Comparison of ENCODE assay signal across 16 cellular contexts in genomic region chr20:22717466-22717865, GRCh38.
DNase-seq lines count a peak whose midpoint lies in the region; ATAC-seq, FAIRE-seq and TF ChIP-seq lines count a peak whose summit lies in the region.
"Had no signal": no experiment of that assay in that cellular context is flagged by ENCODE, and none has a peak within 500 bp of the region (broad histone marks: within the 10 kb centered on the region; RNA-seq: fewer than 3 reads in every experiment).

No MANE protein-coding gene starts in this region.

- DNase-seq in HTR-8/SVneo (ENCODE audit: insufficient read length, low spot score) (peak; percentile 27), body of pancreas (no peak), right cardiac atrium (peak in 2 of 3 donors; percentile 47 to 60), smooth muscle cell (lab: John Stamatoyannopoulos, UW; ENCODE audit: unreplicated experiment) (no peak)
- no peak for DNase-seq in stimulated activated CD8-positive, alpha-beta memory T cell treated with anti-CD3 and anti-CD28 coated beads, Interleukin-4, amount 100 ng/mL, for 48 hours
- DNase-seq in activated CD4-positive, alpha-beta T cell treated with anti-CD3 and anti-CD28 coated beads, Interleukin-2, amount 10 ng/mL, durations not matched to agents 24 days and 14 days, result no peak
- no peak for DNase-seq in stimulated activated naive CD8-positive, alpha-beta T cell treated with anti-CD3 and anti-CD28 coated beads, Interleukin-15, amount 100 ng/mL, for 72 hours
- DNase-seq: activated naive CD4-positive, alpha-beta T cell treated with anti-CD3 and anti-CD28 coated beads, Interleukin-2, amount 50 U/mL, for 16 hours; glutamatergic neuron; GM23248; NCI-H1105 treated with DMSO at 0.1 percent for 48 hours; NCI-H510A treated with DMSO at 0.1 percent for 48 hours; stimulated activated CD4-positive, alpha-beta T cell treated with anti-CD3 and anti-CD28 coated beads, Interleukin-2, amount 100 ng/mL, for 48 hours; stimulated activated naive B cell treated with anti-CD40 and anti-IgM and Interleukin-4, amounts not matched to agents 10 μg/mL and 1 μg/mL and 100 μg/mL, for 72 hours had no signal

- no peaks in the 10 kb centered on the region for H3K36me3 Mint-ChIP-seq in activated CD4-positive, alpha-beta T cell treated with anti-CD3 and anti-CD28 coated beads, Interleukin-2, amount 10 ng/mL, durations not matched to agents 24 days and 14 days (ENCODE audit: low read depth)
- H3K36me3 Mint-ChIP-seq: stimulated activated naive B cell treated with anti-CD40 and anti-IgM and Interleukin-4, amounts not matched to agents 10 μg/mL and 1 μg/mL and 100 μg/mL, for 72 hours had no signal

- 36 to 54% methylated on average over 4 of the region's 4 CpGs for WGBS in body of pancreas, 2 donors
- WGBS in right cardiac atrium, result 36% methylated on average over 4 of the region's 4 CpGs
- 37% methylated on average over 4 of the region's 4 CpGs for WGBS in smooth muscle cell (ENCODE audit: low lambda C conversion rate)

- no peak overlapping the region for H3K9ac ChIP-seq in smooth muscle cell (ENCODE audit: low read depth)
- H3K9ac ChIP-seq: GM23248 had no signal

- H3K4me1 ChIP-seq in body of pancreas, result no peaks in the 10 kb centered on the region
- peaks cover 5% of the 10 kb centered on the region for H3K4me1 ChIP-seq in right cardiac atrium (ENCODE audit: control insufficient read depth, insufficient read depth, low read length)
- H3K4me1 ChIP-seq in smooth muscle cell (ENCODE audit: low read depth), result no peaks in the 10 kb centered on the region

- intact Hi-C loops in body of pancreas (cut with DNase I) (no loop called here), right cardiac atrium (cut with DNase I) (no loop called here)
- intact Hi-C loops in activated CD4-positive, alpha-beta T cell treated with anti-CD3 and anti-CD28 coated beads, Interleukin-2, amount 10 ng/mL, durations not matched to agents 24 days and 14 days (cut with micrococcal nuclease), result no loop called here

- no peak overlapping the region for H3K4me3 Mint-ChIP-seq in activated CD4-positive, alpha-beta T cell treated with anti-CD3 and anti-CD28 coated beads, Interleukin-2, amount 10 ng/mL, durations not matched to agents 24 days and 14 days
- H3K4me3 Mint-ChIP-seq in stimulated activated naive CD8-positive, alpha-beta T cell treated with anti-CD3 and anti-CD28 coated beads, Interleukin-15, amount 100 ng/mL, for 72 hours, result no peak overlapping the region
- H3K4me3 Mint-ChIP-seq: stimulated activated naive B cell treated with anti-CD40 and anti-IgM and Interleukin-4, amounts not matched to agents 10 μg/mL and 1 μg/mL and 100 μg/mL, for 72 hours had no signal

- no peak overlapping the region for H2AFZ ChIP-seq in smooth muscle cell (ENCODE audit: low read depth)
- H2AFZ ChIP-seq: GM23248 had no signal

- ATAC-seq in body of pancreas (peak; percentile 21), right cardiac atrium (peak; percentile 94 to 97), GM21381 (IDR thresholded peaks at IDR 0.05; ENCODE audit: unreplicated experiment) (no peak)
- ATAC-seq in stimulated activated naive CD8-positive, alpha-beta T cell treated with anti-CD3 and anti-CD28 coated beads, Interleukin-15, amount 100 ng/mL, for 72 hours, result no peak

- H3K27ac ChIP-seq in body of pancreas (no peak overlapping the region), right cardiac atrium (ENCODE audit: low read length) (no peak overlapping the region), smooth muscle cell (ENCODE audit: low read depth) (peak overlapping the region; percentile 88)
- H3K27ac ChIP-seq: GM23248 had no signal

- no peaks in the 10 kb centered on the region for H4K20me1 ChIP-seq in smooth muscle cell (ENCODE audit: low read depth)

- TF ChIP-seq POLR2A in body of pancreas (IDR thresholded peaks at IDR 0.05), result no peak

- H3K27me3 ChIP-seq in body of pancreas, result no peaks in the 10 kb centered on the region
- no peaks in the 10 kb centered on the region for H3K27me3 ChIP-seq in right cardiac atrium (ENCODE audit: control insufficient read depth, insufficient read depth)
- peaks cover 4% of the 10 kb centered on the region for H3K27me3 ChIP-seq in smooth muscle cell (ENCODE audit: low read depth)

- H3K27ac Mint-ChIP-seq in activated CD4-positive, alpha-beta T cell treated with anti-CD3 and anti-CD28 coated beads, Interleukin-2, amount 10 ng/mL, durations not matched to agents 24 days and 14 days, result no peak overlapping the region
- H3K27ac Mint-ChIP-seq in stimulated activated naive CD8-positive, alpha-beta T cell treated with anti-CD3 and anti-CD28 coated beads, Interleukin-15, amount 100 ng/mL, for 72 hours, result peak overlapping the region in 1 of 2 donors; percentile 40
- H3K27ac Mint-ChIP-seq: stimulated activated naive B cell treated with anti-CD40 and anti-IgM and Interleukin-4, amounts not matched to agents 10 μg/mL and 1 μg/mL and 100 μg/mL, for 72 hours had no signal

- no peak overlapping the region for H3K4me3 ChIP-seq in body of pancreas
- H3K4me3 ChIP-seq in right cardiac atrium (ENCODE audit: low read length), result no peak overlapping the region
- H3K4me3 ChIP-seq in smooth muscle cell, result no peak overlapping the region
- H3K4me3 ChIP-seq: GM23248 had no signal

- H3F3A ChIP-seq in smooth muscle cell (ENCODE audit: low read depth), result no peaks in the 10 kb centered on the region

- H3K9me3 ChIP-seq in body of pancreas (no peaks in the 10 kb centered on the region), right cardiac atrium (ENCODE audit: control insufficient read depth, low read length) (no peaks in the 10 kb centered on the region), smooth muscle cell (replicated peaks; ENCODE audit: low read depth) (no peaks in the 10 kb centered on the region)

- H3K9me3 Mint-ChIP-seq in activated CD4-positive, alpha-beta T cell treated with anti-CD3 and anti-CD28 coated beads, Interleukin-2, amount 10 ng/mL, durations not matched to agents 24 days and 14 days, result no peaks in the 10 kb centered on the region
- H3K9me3 Mint-ChIP-seq in stimulated activated naive CD8-positive, alpha-beta T cell treated with anti-CD3 and anti-CD28 coated beads, Interleukin-15, amount 100 ng/mL, for 72 hours, result no peaks in the 10 kb centered on the region

- no peaks in the 10 kb centered on the region for H3K4me1 Mint-ChIP-seq in activated CD4-positive, alpha-beta T cell treated with anti-CD3 and anti-CD28 coated beads, Interleukin-2, amount 10 ng/mL, durations not matched to agents 24 days and 14 days
- H3K4me1 Mint-ChIP-seq in stimulated activated naive CD8-positive, alpha-beta T cell treated with anti-CD3 and anti-CD28 coated beads, Interleukin-15, amount 100 ng/mL, for 72 hours, result no peaks in the 10 kb centered on the region

- H3K79me2 ChIP-seq in smooth muscle cell (ENCODE audit: low read depth), result no peaks in the 10 kb centered on the region

- H3K27me3 Mint-ChIP-seq in activated CD4-positive, alpha-beta T cell treated with anti-CD3 and anti-CD28 coated beads, Interleukin-2, amount 10 ng/mL, durations not matched to agents 24 days and 14 days, result no peaks in the 10 kb centered on the region
- H3K27me3 Mint-ChIP-seq in stimulated activated naive CD8-positive, alpha-beta T cell treated with anti-CD3 and anti-CD28 coated beads, Interleukin-15, amount 100 ng/mL, for 72 hours, result peaks cover 7% of the 10 kb centered on the region
- H3K27me3 Mint-ChIP-seq: stimulated activated naive B cell treated with anti-CD40 and anti-IgM and Interleukin-4, amounts not matched to agents 10 μg/mL and 1 μg/mL and 100 μg/mL, for 72 hours had no signal

- no peak for TF ChIP-seq CTCF in body of pancreas (IDR thresholded peaks at IDR 0.05)
- no peak for TF ChIP-seq CTCF in smooth muscle cell (IDR thresholded peaks at IDR 0.05; ENCODE audit: borderline replicate concordance, insufficient read depth, poor library complexity, severe bottlenecking)

- peak overlapping the region; percentile 58 for H3K4me2 ChIP-seq in smooth muscle cell

- FAIRE-seq in HTR-8/SVneo (lab: Jason Lieb, UNC), result peak; percentile 20
- FAIRE-seq: TTC549 had no signal

- H3K36me3 ChIP-seq in body of pancreas (replicated peaks in 1 of 2; ENCODE audit: insufficient read depth in 1 of 2, low read depth in 2 of 2) (no peaks in the 10 kb centered on the region), smooth muscle cell (ENCODE audit: low read depth) (no peaks in the 10 kb centered on the region)

Comparison
In these comparisons a context has a peak if more than half of its experiments do, and no peak if none do; other contexts are left out.
1. DNase-seq: peak in HTR-8/SVneo (single experiment) and right cardiac atrium (2 of 3); none in body of pancreas (0 of 4), smooth muscle cell (single experiment), stimulated activated CD8-positive, alpha-beta memory T cell treated with anti-CD3 and anti-CD28 coated beads, Interleukin-4, amount 100 ng/mL, for 48 hours (single experiment), activated CD4-positive, alpha-beta T cell treated with anti-CD3 and anti-CD28 coated beads, Interleukin-2, amount 10 ng/mL, durations not matched to agents 24 days and 14 days (single experiment) and stimulated activated naive CD8-positive, alpha-beta T cell treated with anti-CD3 and anti-CD28 coated beads, Interleukin-15, amount 100 ng/mL, for 72 hours (0 of 2).
2. ATAC-seq: peak in body of pancreas (single experiment) and right cardiac atrium (2 of 2); none in GM21381 (single experiment) and stimulated activated naive CD8-positive, alpha-beta T cell treated with anti-CD3 and anti-CD28 coated beads, Interleukin-15, amount 100 ng/mL, for 72 hours (single experiment).